29 cellular contexts compared by ENCODE assay signal in the genomic region with DNA sequence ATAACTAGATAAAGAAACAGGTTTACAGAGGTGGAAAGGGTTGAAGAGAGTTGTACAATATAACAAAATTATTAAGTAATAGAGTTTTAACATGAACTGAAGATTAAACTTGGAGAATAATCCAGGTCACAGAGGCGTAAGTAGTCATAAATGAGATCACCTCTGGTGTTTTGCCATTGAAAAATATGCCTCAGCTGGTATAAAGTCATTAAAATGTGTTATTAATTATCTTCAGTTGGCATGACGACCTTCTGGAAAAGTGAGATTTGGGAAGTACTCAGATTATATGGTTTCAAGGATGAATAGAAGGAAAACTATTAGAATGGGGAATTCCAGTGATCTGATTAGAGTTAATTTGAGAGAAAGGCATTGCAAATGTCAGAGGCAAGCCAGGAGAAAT.
"Had no signal": no experiment of that assay in that cellular context is flagged by ENCODE, and none has a peak within 500 bp of the region (broad histone marks: within the 10 kb centered on the region; RNA-seq: fewer than 3 reads in every experiment).

No MANE protein-coding gene starts in this region.

- H3K9me3 ChIP-seq: left ventricle myocardium inferior, neutrophil, ovary, stomach, thoracic aorta, tibial artery, upper lobe of right lung had no signal

- H3K27ac ChIP-seq: hepatocyte, left ventricle myocardium inferior, neural progenitor cell, neutrophil, ovary, skin epidermis, stomach, thoracic aorta, tibial artery, upper lobe of right lung had no signal

- H3K4me2 ChIP-seq: hepatocyte, neural progenitor cell had no signal

- H3K79me2 ChIP-seq: hepatocyte had no signal

- H3K36me3 Mint-ChIP-seq: mesothelial cell of epicardium; naive B cell; natural killer cell; neural progenitor cell; stimulated activated naive B cell treated with anti-CD40 and anti-IgM and Interleukin-4, amounts not matched to agents 10 μg/mL and 1 μg/mL and 100 μg/mL, for 72 hours had no signal

- H3K9me3 Mint-ChIP-seq: stimulated activated naive B cell treated with anti-CD40 and anti-IgM and Interleukin-4, amounts not matched to agents 10 μg/mL and 1 μg/mL and 100 μg/mL, for 72 hours had no signal

- ATAC-seq: natural killer cell; right cardiac atrium; sciatic nerve; stimulated activated naive B cell treated with anti-CD40 and anti-IgM and Interleukin-4, amounts not matched to agents 10 μg/mL and 1 μg/mL and 100 μg/mL, for 72 hours; stimulated activated naive CD8-positive, alpha-beta T cell treated with anti-CD3 and anti-CD28 coated beads, Interleukin-15, Interleukin-2, amounts not matched to agents 100 U/mL and 50 U/mL, for 24 hours; upper lobe of right lung had no signal

- H3K4me1 ChIP-seq: left ventricle myocardium inferior, neural progenitor cell, stomach, tibial artery, upper lobe of right lung had no signal

- H3K36me3 ChIP-seq: left ventricle myocardium inferior, neural progenitor cell, neutrophil, ovary, stomach, thoracic aorta, tibial artery, upper lobe of right lung had no signal

- DNase-seq: islet precursor cell; left ventricle myocardium inferior; mesendoderm; naive B cell; natural killer cell; nephron progenitor cell; occipital lobe; ovary; retina; right cardiac atrium; stimulated activated CD4-positive, alpha-beta T cell treated with anti-CD3 and anti-CD28 coated beads, Interleukin-12 subunit alpha, Interleukin-12 subunit beta, amount 100 ng/mL, for 4 hours; stimulated activated CD4-positive, alpha-beta T cell treated with anti-CD3 and anti-CD28 coated beads, Interleukin-15, amount 100 ng/mL, for 24 hours; stimulated activated CD4-positive, alpha-beta T cell treated with anti-CD3 and anti-CD28 coated beads, Interleukin-2, amount 100 ng/mL, for 24 hours; stimulated activated CD4-positive, alpha-beta T cell treated with anti-CD3 and anti-CD28 coated beads, Interleukin-4, amount 100 ng/mL, for 1 hour; stimulated activated naive B cell treated with anti-CD40 and anti-IgM and Interleukin-4, amounts not matched to agents 10 μg/mL and 1 μg/mL and 100 μg/mL, for 72 hours; stimulated activated naive CD8-positive, alpha-beta T cell treated with anti-CD3 and anti-CD28 coated beads, Interleukin-15, Interleukin-2, amounts not matched to agents 100 U/mL and 50 U/mL, for 24 hours; stomach; tibial artery; trophoblast cell; upper lobe of right lung had no signal

- H3K27ac Mint-ChIP-seq: mesothelial cell of epicardium; natural killer cell; nephron progenitor cell; neural progenitor cell; progenitor cell of endocrine pancreas; stimulated activated naive B cell treated with anti-CD40 and anti-IgM and Interleukin-4, amounts not matched to agents 10 μg/mL and 1 μg/mL and 100 μg/mL, for 72 hours had no signal

- H2AFZ ChIP-seq: hepatocyte, neural progenitor cell had no signal

- H3K4me3 ChIP-seq: hepatocyte, left ventricle myocardium inferior, lung, neural progenitor cell, ovary, skin epidermis, stomach, thoracic aorta, tibial artery, upper lobe of right lung had no signal

- H3K27me3 ChIP-seq: hepatocyte, neural progenitor cell, neutrophil, ovary, stomach, tibial artery, upper lobe of right lung had no signal

- H3K4me3 Mint-ChIP-seq: mesothelial cell of epicardium; naive B cell; natural killer cell; nephron progenitor cell; neural progenitor cell; stimulated activated naive B cell treated with anti-CD40 and anti-IgM and Interleukin-4, amounts not matched to agents 10 μg/mL and 1 μg/mL and 100 μg/mL, for 72 hours had no signal

- H3K4me1 Mint-ChIP-seq: mesothelial cell of epicardium; naive B cell; natural killer cell; nephron progenitor cell; neural progenitor cell; stimulated activated naive B cell treated with anti-CD40 and anti-IgM and Interleukin-4, amounts not matched to agents 10 μg/mL and 1 μg/mL and 100 μg/mL, for 72 hours had no signal

- H3K27me3 Mint-ChIP-seq: naive B cell; progenitor cell of endocrine pancreas; stimulated activated naive B cell treated with anti-CD40 and anti-IgM and Interleukin-4, amounts not matched to agents 10 μg/mL and 1 μg/mL and 100 μg/mL, for 72 hours had no signal
